In the genomic region with DNA sequence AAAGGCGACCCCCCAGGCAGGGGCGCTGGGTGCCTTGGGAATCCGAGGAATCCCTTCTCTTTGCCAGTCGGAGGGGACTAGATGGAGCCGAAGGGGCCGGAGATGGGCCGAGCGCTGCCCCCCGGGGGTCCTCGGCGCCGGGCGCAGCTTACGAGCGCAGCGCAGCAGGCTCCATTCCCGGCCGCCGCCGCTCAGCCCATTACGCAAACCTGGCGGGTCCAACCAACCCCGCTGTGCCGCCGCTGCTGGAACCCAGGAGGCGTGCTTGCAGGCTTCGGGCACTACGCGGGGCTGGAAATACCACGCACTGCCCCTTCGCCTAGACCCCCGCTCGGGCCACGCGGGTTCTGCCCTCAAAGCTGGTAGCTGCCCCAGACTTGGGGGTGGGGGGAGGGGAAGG, we compare ENCODE assay signal across 9 cellular contexts. TPM values are rescaled to one million over a fixed set of nuclear protein-coding genes. Genes with fewer than 3 reads are reported as not detected.
DNase-seq lines count a peak whose midpoint lies in the region; ATAC-seq, FAIRE-seq and TF ChIP-seq lines count a peak whose summit lies in the region.
"Not testable (repeated sequence)": the region's sequence is repeated elsewhere in the genome, so short reads cannot be mapped to it uniquely, and the experiment has no call there.
"Had no signal": no experiment of that assay in that cellular context is flagged by ENCODE, and none has a peak within 500 bp of the region (broad histone marks: within the 10 kb centered on the region; RNA-seq: fewer than 3 reads in every experiment).

No MANE protein-coding gene starts in this region.

- H3K27ac ChIP-seq in HCT116 (ENCODE audit: low read depth, low read length) = not testable (repeated sequence)
- H3K27ac ChIP-seq in pancreas = peak overlapping the region; percentile 71 to 92 (median 85)

- H3K36me3 Mint-ChIP-seq in activated T-helper 1 cell treated with anti-CD3 and anti-CD28 coated beads, Interleukin-12 subunit alpha, Interleukin-12 subunit beta, Interleukin-2, Interleukin-4 antibody, amounts not matched to agents 30 ng/mL and 10 ng/mL and 1 ng/mL, durations not matched to agents 14 hours and 24 hours and 36 hours (ENCODE audit: low read depth); dendritic cell treated with granulocyte-macrophage colony-stimulating factor and Interleukin-4, amounts not matched to agents 40 ng/mL and 50 ng/mL, for 4 days (ENCODE audit: low read depth); immature natural killer cell: not testable (repeated sequence)

- POLR2A ChIA-PET in HCT116 (lab: Charles Lee) = not testable (repeated sequence)

- TSS peak; percentile 38 for BruUV-seq in HCT116 (replicated peaks; lab: Mats Ljungman, UMichigan)

- CTCF ChIA-PET in HCT116 (lab: Charles Lee) = not testable (repeated sequence)

- not testable (repeated sequence) for DNase-seq in HCT116 (ENCODE audit: low read depth, low spot score)
- peak; percentile 46 for DNase-seq in activated T-helper 1 cell treated with anti-CD3 and anti-CD28 coated beads, Interleukin-12 subunit alpha, Interleukin-12 subunit beta, Interleukin-2, Interleukin-4 antibody, amounts not matched to agents 30 ng/mL and 10 ng/mL and 1 ng/mL, durations not matched to agents 14 hours and 24 hours and 36 hours (ENCODE audit: low spot score)
- DNase-seq in immature natural killer cell (peak; percentile 64 to 67 (median 66)), pancreas (peak; percentile 36 to 76 (median 62))
- peak; percentile 41 for DNase-seq in stimulated activated CD8-positive, alpha-beta memory T cell treated with anti-CD3 and anti-CD28 coated beads, Interleukin-12 subunit alpha, Interleukin-12 subunit beta, amount 100 ng/mL, for 4 hours (ENCODE audit: low read depth)

- not testable (repeated sequence) for ATAC-seq in HCT116, pancreas

- not testable (repeated sequence) for H3K9me3 Mint-ChIP-seq in activated T-helper 1 cell treated with anti-CD3 and anti-CD28 coated beads, Interleukin-12 subunit alpha, Interleukin-12 subunit beta, Interleukin-2, Interleukin-4 antibody, amounts not matched to agents 30 ng/mL and 10 ng/mL and 1 ng/mL, durations not matched to agents 14 hours and 24 hours and 36 hours; dendritic cell treated with granulocyte-macrophage colony-stimulating factor and Interleukin-4, amounts not matched to agents 40 ng/mL and 50 ng/mL, for 4 days; immature natural killer cell

- not testable (repeated sequence) for TF ChIP-seq POLR2A in HCT116 (IDR thresholded peaks at IDR 0.05; ENCODE audit: borderline replicate concordance, extremely low read depth, insufficient read depth, insufficient read length)

- 0 to 1% methylated on average over 16 to 25 of the region's 35 CpGs for WGBS in pancreas, 2 donors

- H3K4me1 Mint-ChIP-seq in activated T-helper 1 cell treated with anti-CD3 and anti-CD28 coated beads, Interleukin-12 subunit alpha, Interleukin-12 subunit beta, Interleukin-2, Interleukin-4 antibody, amounts not matched to agents 30 ng/mL and 10 ng/mL and 1 ng/mL, durations not matched to agents 14 hours and 24 hours and 36 hours (ENCODE audit: low read depth); dendritic cell treated with granulocyte-macrophage colony-stimulating factor and Interleukin-4, amounts not matched to agents 40 ng/mL and 50 ng/mL, for 4 days (ENCODE audit: low read depth); immature natural killer cell: not testable (repeated sequence)

- not testable (repeated sequence) for TF ChIP-seq CTCF in HCT116 (IDR thresholded peaks at IDR 0.05 in 2 of 3, conservative IDR thresholded peaks at IDR 0.05 in 1 of 3; ENCODE audit: borderline replicate concordance in 1 of 3, insufficient read depth in 1 of 3, low read depth in 2 of 3, low read length in 2 of 3); WI38 (IDR thresholded peaks at IDR 0.05; ENCODE audit: low read depth, low read length); pancreas (IDR thresholded peaks at IDR 0.05)

- intact Hi-C loops in HCT116 (cut with micrococcal nuclease); activated T-helper 1 cell treated with anti-CD3 and anti-CD28 coated beads, Interleukin-12 subunit alpha, Interleukin-12 subunit beta, Interleukin-2, Interleukin-4 antibody, amounts not matched to agents 30 ng/mL and 10 ng/mL and 1 ng/mL, durations not matched to agents 14 hours and 24 hours and 36 hours (cut with micrococcal nuclease); dendritic cell treated with granulocyte-macrophage colony-stimulating factor and Interleukin-4, amounts not matched to agents 40 ng/mL and 50 ng/mL, for 4 days (cut with micrococcal nuclease); pancreas (cut with DNase I): not testable (repeated sequence)

- not testable (repeated sequence) for H3K27me3 Mint-ChIP-seq in activated T-helper 1 cell treated with anti-CD3 and anti-CD28 coated beads, Interleukin-12 subunit alpha, Interleukin-12 subunit beta, Interleukin-2, Interleukin-4 antibody, amounts not matched to agents 30 ng/mL and 10 ng/mL and 1 ng/mL, durations not matched to agents 14 hours and 24 hours and 36 hours (ENCODE audit: insufficient read depth); dendritic cell treated with granulocyte-macrophage colony-stimulating factor and Interleukin-4, amounts not matched to agents 40 ng/mL and 50 ng/mL, for 4 days; immature natural killer cell (ENCODE audit: low read depth in 3 of 3)

- H3K79me2 ChIP-seq in HCT116 (ENCODE audit: insufficient read depth, low read length) = not testable (repeated sequence)

- not testable (repeated sequence) for H3K27ac Mint-ChIP-seq in activated T-helper 1 cell treated with anti-CD3 and anti-CD28 coated beads, Interleukin-12 subunit alpha, Interleukin-12 subunit beta, Interleukin-2, Interleukin-4 antibody, amounts not matched to agents 30 ng/mL and 10 ng/mL and 1 ng/mL, durations not matched to agents 14 hours and 24 hours and 36 hours; dendritic cell treated with granulocyte-macrophage colony-stimulating factor and Interleukin-4, amounts not matched to agents 40 ng/mL and 50 ng/mL, for 4 days; immature natural killer cell

- H3K9me3 ChIP-seq in HCT116 (ENCODE audit: control insufficient read depth in 1 of 2, insufficient read depth in 1 of 2, low read depth in 1 of 2, low read length in 2 of 2); pancreas: not testable (repeated sequence)

- H3K9me2 ChIP-seq in HCT116 (ENCODE audit: insufficient read depth) = not testable (repeated sequence)

- RAD21 ChIA-PET in HCT116 (lab: Charles Lee; ENCODE audit: low non-redundant PET in 1 of 2, low total read pairs in 2 of 2, uncharacterized antibody in 2 of 2, unreplicated experiment in 2 of 2) = not testable (repeated sequence)

- not testable (repeated sequence) for H3K4me2 ChIP-seq in HCT116 (ENCODE audit: low read length)

- TF ChIP-seq RAD21 in HCT116 (IDR thresholded peaks at IDR 0.05; ENCODE audit: low read depth) = not testable (repeated sequence)

- H3K36me3 ChIP-seq in HCT116 (ENCODE audit: control insufficient read depth in 1 of 2, insufficient read depth in 2 of 2, low read length in 2 of 2); pancreas: not testable (repeated sequence)

- not testable (repeated sequence) for H4K20me1 ChIP-seq in HCT116 (ENCODE audit: insufficient read depth)

- H3K4me3 ChIP-seq in HCT116 (replicated peaks in 1 of 2; ENCODE audit: low read depth in 1 of 2, low read length in 2 of 2) (peak overlapping the region; percentile 30 to 35; a peak in 3 of 4 replicates), WI38 (ENCODE audit: low read depth, low read length) (peak overlapping the region; percentile 46), pancreas (peak overlapping the region; percentile 26 to 62 (median 50))

- H3K4me1 ChIP-seq in HCT116 (ENCODE audit: control insufficient read depth in 1 of 2, insufficient read depth in 2 of 2, low read length in 2 of 2); pancreas: not testable (repeated sequence)

- not testable (repeated sequence) for H2AFZ ChIP-seq in HCT116 (ENCODE audit: low read depth, low read length, poor library complexity, severe bottlenecking)

- H3K9ac ChIP-seq in HCT116 (ENCODE audit: low read length) = peak overlapping the region; percentile 39

- not testable (repeated sequence) for H3K27me3 ChIP-seq in HCT116 (ENCODE audit: insufficient read depth, low read length); pancreas

- FAIRE-seq in pancreas (lab: Jason Lieb, UNC) = not testable (repeated sequence)

- H3K4me3 Mint-ChIP-seq in activated T-helper 1 cell treated with anti-CD3 and anti-CD28 coated beads, Interleukin-12 subunit alpha, Interleukin-12 subunit beta, Interleukin-2, Interleukin-4 antibody, amounts not matched to agents 30 ng/mL and 10 ng/mL and 1 ng/mL, durations not matched to agents 14 hours and 24 hours and 36 hours; immature natural killer cell: not testable (repeated sequence)
- peak overlapping the region; percentile 34 for H3K4me3 Mint-ChIP-seq in dendritic cell treated with granulocyte-macrophage colony-stimulating factor and Interleukin-4, amounts not matched to agents 40 ng/mL and 50 ng/mL, for 4 days

RNA-seq across cellular contexts. Expression of a gene that starts 26.9 kb away (rescaled TPM):
- total RNA-seq in HCT116 (2021; ENCODE audit: unreplicated experiment) (not detected), pancreas (not detected)
- polyA plus RNA-seq in HCT116 (2012) = not detected in 2 replicates
- total RNA-seq in activated T-helper 1 cell treated with anti-CD3 and anti-CD28 coated beads, Interleukin-12 subunit alpha, Interleukin-12 subunit beta, Interleukin-2, Interleukin-4 antibody, amounts not matched to agents 30 ng/mL and 10 ng/mL and 1 ng/mL, durations not matched to agents 14 hours and 24 hours and 36 hours = not detected in 2 replicates
- polyA plus RNA-seq in immature natural killer cell (not detected), pancreas (not detected)
- total RNA-seq: Daoy, endothelial cell of umbilical vein had no signal
- polyA plus RNA-seq: endothelial cell of umbilical vein had no signal
